ENCODE assay signal across 16 cellular contexts in genomic region chr20:48862279-48862678, GRCh38.
"Had no signal": no experiment of that assay in that cellular context is flagged by ENCODE, and none has a peak within 500 bp of the region (broad histone marks: within the 10 kb centered on the region; RNA-seq: fewer than 3 reads in every experiment).

No MANE protein-coding gene starts in this region.

- H3K27ac ChIP-seq: heart left ventricle, neutrophil, stomach had no signal

- H3K36me3 Mint-ChIP-seq: naive thymus-derived CD8-positive, alpha-beta T cell; type B pancreatic cell had no signal

- H3K9me3 Mint-ChIP-seq: naive thymus-derived CD8-positive, alpha-beta T cell; type B pancreatic cell had no signal

- H3K9me3 ChIP-seq: heart left ventricle, mucosa of descending colon, neutrophil, stomach had no signal

- H3K36me3 ChIP-seq: heart left ventricle, neutrophil, stomach had no signal

- ATAC-seq: esophagus mucosa; heart left ventricle; mucosa of descending colon; naive thymus-derived CD8-positive, alpha-beta T cell had no signal

- H3K27ac Mint-ChIP-seq: naive thymus-derived CD8-positive, alpha-beta T cell; type B pancreatic cell had no signal

- H3K4me3 Mint-ChIP-seq: naive thymus-derived CD8-positive, alpha-beta T cell; type B pancreatic cell had no signal

- H3K27me3 ChIP-seq: neutrophil had no signal

- DNase-seq: cortex of kidney; effector memory CD4-positive, alpha-beta T cell; heart left ventricle; hippocampal formation; kidney glomerular epithelial cell; mammary epithelial cell; mucosa of descending colon; naive thymus-derived CD8-positive, alpha-beta T cell; posterior cingulate gyrus; small intestine; stimulated activated CD4-positive, alpha-beta T cell treated with anti-CD3 and anti-CD28 coated beads, Interleukin-12 subunit alpha, Interleukin-12 subunit beta, amount 100 ng/mL, for 4 hours; stimulated activated naive CD4-positive, alpha-beta T cell; stomach had no signal

- H3K4me3 ChIP-seq: heart left ventricle, mucosa of descending colon, stomach had no signal

- H3K27me3 Mint-ChIP-seq: naive thymus-derived CD8-positive, alpha-beta T cell had no signal
